Comparison of ENCODE assay signal across 22 cellular contexts in the genomic region with DNA sequence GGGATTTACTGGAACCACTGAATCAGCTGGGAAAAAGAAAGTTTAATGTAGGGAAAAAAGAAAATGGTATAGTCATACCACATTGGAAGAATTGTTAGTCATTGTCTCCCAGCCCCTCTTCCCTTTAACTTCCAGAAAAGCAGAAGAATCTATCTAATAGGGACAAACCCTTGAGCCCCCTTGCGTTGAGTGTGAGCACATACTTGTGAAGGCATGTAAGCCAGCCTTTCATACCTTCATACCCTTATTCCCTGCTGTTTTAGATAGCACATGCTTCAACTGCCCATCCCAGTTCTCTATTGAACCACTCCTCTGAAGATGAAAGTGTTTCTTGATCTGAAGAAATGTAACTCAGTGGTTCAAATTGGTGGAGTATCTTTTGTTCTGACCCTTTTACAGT. TPM values are rescaled to one million over a fixed set of nuclear protein-coding genes. Genes with fewer than 3 reads are reported as not detected.
DNase-seq lines count a peak whose midpoint lies in the region; ATAC-seq, FAIRE-seq and TF ChIP-seq lines count a peak whose summit lies in the region.
"Had no signal": no experiment of that assay in that cellular context is flagged by ENCODE, and none has a peak within 500 bp of the region (broad histone marks: within the 10 kb centered on the region; RNA-seq: fewer than 3 reads in every experiment).

No MANE protein-coding gene starts in this region.

- peak overlapping the region; percentile 75 for H3K4me2 ChIP-seq in HepG2 (ENCODE audit: low read depth, low read length)
- no peak overlapping the region for H3K4me2 ChIP-seq in Karpas-422 (ENCODE audit: low read depth, low read length, poor library complexity, severe bottlenecking)

- H3K4me3 Mint-ChIP-seq in stimulated activated naive CD8-positive, alpha-beta T cell treated with anti-CD3 and anti-CD28 coated beads, Interleukin-15, amount 100 ng/mL, for 72 hours, result no peak overlapping the region
- H3K4me3 Mint-ChIP-seq: activated CD8-positive, alpha-beta T cell treated with anti-CD3 and anti-CD28 coated beads, Interleukin-2, amount 10 ng/mL, durations not matched to agents 7 days and 5 days; activated T-helper 17 cell treated with anti-CD3 and anti-CD28 coated beads, Interleukin-2, amount 50 U/mL, for 72 hours; CD8-positive, alpha-beta memory T cell had no signal

- intact Hi-C loops in HepG2 (cut with micrococcal nuclease; ENCODE audit: unreplicated experiment), result loop anchor here (1.0 kb wide), 1 partner anchor 12 kb away; no protein-coding TSS in a partner anchor
- intact Hi-C loops in right lobe of liver (cut with DNase I), result no loop called here

- H3K4me1 Mint-ChIP-seq in stimulated activated naive CD8-positive, alpha-beta T cell treated with anti-CD3 and anti-CD28 coated beads, Interleukin-15, amount 100 ng/mL, for 72 hours, result no peaks in the 10 kb centered on the region
- H3K4me1 Mint-ChIP-seq: activated T-helper 17 cell treated with anti-CD3 and anti-CD28 coated beads, Interleukin-2, amount 50 U/mL, for 72 hours; CD8-positive, alpha-beta memory T cell had no signal

- H3K9me2 ChIP-seq in Karpas-422 (replicated peaks; ENCODE audit: insufficient read depth, low read length), result no peaks in the 10 kb centered on the region

- no peak for FAIRE-seq in HepG2 (lab: Jason Lieb, UNC)

- no peak overlapping the region for H3K27ac Mint-ChIP-seq in stimulated activated naive CD8-positive, alpha-beta T cell treated with anti-CD3 and anti-CD28 coated beads, Interleukin-15, amount 100 ng/mL, for 72 hours
- H3K27ac Mint-ChIP-seq: activated CD8-positive, alpha-beta T cell treated with anti-CD3 and anti-CD28 coated beads, Interleukin-2, amount 10 ng/mL, durations not matched to agents 7 days and 5 days; activated T-helper 17 cell treated with anti-CD3 and anti-CD28 coated beads, Interleukin-2, amount 50 U/mL, for 72 hours; CD8-positive, alpha-beta memory T cell had no signal

- H3K9me3 Mint-ChIP-seq in stimulated activated naive CD8-positive, alpha-beta T cell treated with anti-CD3 and anti-CD28 coated beads, Interleukin-15, amount 100 ng/mL, for 72 hours, result peaks cover 0 to 9% of the 10 kb centered on the region in 2 donors
- H3K9me3 Mint-ChIP-seq: activated T-helper 17 cell treated with anti-CD3 and anti-CD28 coated beads, Interleukin-2, amount 50 U/mL, for 72 hours had no signal

- H3K4me3 ChIP-seq in HepG2 (replicated peaks in 1 of 3; ENCODE audit: insufficient read depth in 1 of 3, low read depth in 2 of 3, low read length in 3 of 3) (peak overlapping the region in 1 of 3 experiments; percentile 1; a peak in 1 of 6 replicates), right lobe of liver (no peak overlapping the region), fibroblast of the aortic adventitia (ENCODE audit: low read depth, low read length) (no peak overlapping the region), Karpas-422 (ENCODE audit: low read length) (no peak overlapping the region)
- H3K4me3 ChIP-seq: gastrocnemius medialis, MG63, ovary, Peyer's patch, skin epidermis, tibial artery had no signal

- ATAC-seq in HepG2 (peak; percentile 63), right lobe of liver (no peak), HG03025 (IDR thresholded peaks at IDR 0.05; ENCODE audit: low FRiP score, unreplicated experiment) (no peak), GM18511 (IDR thresholded peaks at IDR 0.05; ENCODE audit: unreplicated experiment) (no peak)
- ATAC-seq in stimulated activated naive CD8-positive, alpha-beta T cell treated with anti-CD3 and anti-CD28 coated beads, Interleukin-15, amount 100 ng/mL, for 72 hours, result no peak
- ATAC-seq: activated CD8-positive, alpha-beta T cell treated with anti-CD3 and anti-CD28 coated beads, Interleukin-2, amount 10 ng/mL, durations not matched to agents 7 days and 5 days; activated T-helper 17 cell treated with anti-CD3 and anti-CD28 coated beads, Interleukin-2, amount 50 U/mL, for 72 hours; gastrocnemius medialis; left ventricle myocardium superior had no signal

- TSS peak; percentile 48 for BruUV-seq in HepG2 (replicated peaks; lab: Mats Ljungman, UMichigan)

- CTCF ChIA-PET in HepG2 (lab: Yijun Ruan, JAX; ENCODE audit: low intra/inter-chr PET ratio, low total read pairs), result interaction anchor here (2.1 kb wide), 1 partner anchor 13 kb away, joined by 7 read pairs; no protein-coding TSS in a partner anchor

- no peak for TF ChIP-seq RAD21 in HepG2 (CRISPR knock-in tag; IDR thresholded peaks at IDR 0.05)

- H3K4me1 ChIP-seq in HepG2 (ENCODE audit: insufficient read depth, low read length) (peaks cover 44% of the 10 kb centered on the region), right lobe of liver (peaks cover 0 to 20% (median 0%) of the 10 kb centered on the region in 4 donors), Karpas-422 (ENCODE audit: low read length) (no peaks in the 10 kb centered on the region)
- H3K4me1 ChIP-seq: gastrocnemius medialis, tibial artery had no signal

- H3K36me3 ChIP-seq in HepG2 (replicated peaks in 1 of 2; ENCODE audit: control insufficient read depth in 1 of 2, insufficient read depth in 2 of 2, low read length in 2 of 2), result no peaks in the 10 kb centered on the region
- no peaks in the 10 kb centered on the region for H3K36me3 ChIP-seq in right lobe of liver
- H3K36me3 ChIP-seq in Karpas-422 (ENCODE audit: insufficient read depth, low read length), result no peaks in the 10 kb centered on the region
- H3K36me3 ChIP-seq: gastrocnemius medialis, MG63, ovary, Peyer's patch, tibial artery had no signal

- in situ Hi-C loops in HepG2 (cut with HindIII; ENCODE audit: extremely low pct_ligation_motif_present, low pct_unique_long_range_greater_than_20kb) (no loop called here), SK-MEL-5 (cut with HindIII; ENCODE audit: low pct_unique_long_range_greater_than_20kb, low sequenced_read_pairs) (no loop called here)

- H3K9ac ChIP-seq in HepG2 (ENCODE audit: insufficient read depth, low read depth, low read length) (no peak overlapping the region), Karpas-422 (ENCODE audit: low read length) (no peak overlapping the region)

- DNase-seq in HepG2 (ENCODE audit: low spot score) (no peak), right lobe of liver (no peak), SK-MEL-5 (ENCODE audit: low read depth, low spot score) (peak; percentile 49), fibroblast of the aortic adventitia (ENCODE audit: low read depth) (no peak), Karpas-422 (no peak)
- DNase-seq in stimulated activated naive CD8-positive, alpha-beta T cell treated with anti-CD3 and anti-CD28 coated beads, Interleukin-15, amount 100 ng/mL, for 72 hours, result no peak
- DNase-seq: activated CD8-positive, alpha-beta T cell treated with anti-CD3 and anti-CD28 coated beads, Interleukin-2, amount 10 ng/mL, durations not matched to agents 7 days and 5 days; CD8-positive, alpha-beta memory T cell; gastrocnemius medialis; MG63; NCI-H1694 treated with DMSO at 0.1 percent for 48 hours; NCI-H446; ovary; Peyer's patch had no signal

- H4K20me1 ChIP-seq in HepG2 (ENCODE audit: insufficient read depth, low read length) (no peaks in the 10 kb centered on the region), Karpas-422 (ENCODE audit: insufficient read depth, low read depth, low read length) (no peaks in the 10 kb centered on the region)

- 9% methylated on average over 1 of the region's 1 CpG for WGBS in HepG2 (ENCODE audit: low lambda C conversion rate)
- 88% methylated on average over 1 of the region's 1 CpG for WGBS in right lobe of liver (ENCODE audit: insufficient coverage, low coverage, low lambda C conversion rate, missing lambda C conversion rate)

- H3K27ac ChIP-seq in HepG2 (ENCODE audit: extremely low read length, insufficient read depth, low read length) (peak overlapping the region; percentile 76), right lobe of liver (no peak overlapping the region), Karpas-422 (ENCODE audit: low read length) (no peak overlapping the region)
- H3K27ac ChIP-seq: gastrocnemius medialis, ovary, skin epidermis, tibial artery, VCaP had no signal

- no peaks in the 10 kb centered on the region for H3K79me2 ChIP-seq in HepG2 (ENCODE audit: insufficient read depth, low read length)
- H3K79me2 ChIP-seq in Karpas-422 (ENCODE audit: low read length), result no peaks in the 10 kb centered on the region

- no peaks in the 10 kb centered on the region for H3K9me3 ChIP-seq in HepG2 (ENCODE audit: low read length)
- H3K9me3 ChIP-seq in right lobe of liver, result no peaks in the 10 kb centered on the region
- H3K9me3 ChIP-seq in Karpas-422 (ENCODE audit: low read length), result no peaks in the 10 kb centered on the region
- H3K9me3 ChIP-seq: gastrocnemius medialis, MG63, ovary, Peyer's patch had no signal

- H3K27me3 Mint-ChIP-seq in stimulated activated naive CD8-positive, alpha-beta T cell treated with anti-CD3 and anti-CD28 coated beads, Interleukin-15, amount 100 ng/mL, for 72 hours, result no peaks in the 10 kb centered on the region
- H3K27me3 Mint-ChIP-seq: activated T-helper 17 cell treated with anti-CD3 and anti-CD28 coated beads, Interleukin-2, amount 50 U/mL, for 72 hours had no signal

- POLR2A ChIA-PET in HepG2 (lab: Yijun Ruan, JAX), result interaction anchor here (1.2 to 2.4 kb wide), 7 partner anchors 9 to 52 kb away, joined by 3 to 15 read pairs (median 7); no protein-coding TSS in a partner anchor

- H3K27me3 ChIP-seq in HepG2 (ENCODE audit: control insufficient read depth in 1 of 2, insufficient read depth in 2 of 2, low read length in 2 of 2), result no peaks in the 10 kb centered on the region
- no peaks in the 10 kb centered on the region for H3K27me3 ChIP-seq in right lobe of liver
- no peaks in the 10 kb centered on the region for H3K27me3 ChIP-seq in Karpas-422 (ENCODE audit: low read length)
- H3K27me3 ChIP-seq: gastrocnemius medialis, MG63, ovary, Peyer's patch, tibial artery had no signal

- H2AFZ ChIP-seq in HepG2 (ENCODE audit: low read length) (no peak overlapping the region), Karpas-422 (ENCODE audit: low read length) (no peak overlapping the region)

- TF ChIP-seq POLR2A in HepG2 (IDR thresholded peaks at IDR 0.05; ENCODE audit: insufficient read depth in 1 of 2, low read depth in 2 of 2, low read length in 2 of 2), result no peak
- TF ChIP-seq POLR2A in right lobe of liver (IDR thresholded peaks at IDR 0.05), result no peak

- peak; percentile 42 for TF ChIP-seq CTCF in HepG2 (CRISPR knock-in tag; IDR thresholded peaks at IDR 0.05)
- TF ChIP-seq CTCF in right lobe of liver (IDR thresholded peaks at IDR 0.05), result no peak
- peak; percentile 26 for TF ChIP-seq CTCF in fibroblast of the aortic adventitia (IDR thresholded peaks at IDR 0.05; ENCODE audit: insufficient read depth, low read length)

- no peak for TF ChIP-seq EP300 in HepG2 (IDR thresholded peaks at IDR 0.05; ENCODE audit: low read depth in 2 of 2, low read length in 2 of 2)
- no peak for TF ChIP-seq EP300 in HepG2 (CRISPR knock-in tag; IDR thresholded peaks at IDR 0.05; ENCODE audit: borderline replicate concordance)

RNA-seq across cellular contexts. Expression of a gene that starts 6.6 kb away (rescaled TPM):
- total RNA-seq in HepG2 (2016; rRNA removed; fragmentation: Illumina TruSeq; extraction: Trizol), result 0.46 and 0.86 TPM in 2 replicates
- total RNA-seq in HepG2 (2016; cell fraction: cytosol; rRNA removed; fragmentation: Illumina TruSeq; extraction: Trizol; ENCODE audit: low read depth), result 0.51 and 0.71 TPM in 2 replicates
- total RNA-seq in HepG2 (2016; cell fraction: insoluble cytoplasmic fraction; rRNA removed; fragmentation: Illumina TruSeq; extraction: Trizol), result 0.13 and 1.3 TPM in 2 replicates
- 0.24 and 0.59 TPM in 2 replicates for total RNA-seq in HepG2 (2016; cell fraction: membrane; rRNA removed; fragmentation: Illumina TruSeq; extraction: Trizol)
- total RNA-seq in HepG2 (2016; cell fraction: nucleus; rRNA removed; fragmentation: Illumina TruSeq; extraction: Trizol), result 1.1 and 2.0 TPM in 2 replicates
- 0.50 and 0.53 TPM in 2 replicates for polyA plus RNA-seq in HepG2 (2011; rRNA removed)
- polyA plus RNA-seq in HepG2 (2011; cell fraction: cytosol; rRNA removed), result 0.09 and 0.11 TPM in 2 replicates
- 2.1 and 2.9 TPM in 2 replicates for polyA plus RNA-seq in HepG2 (2011; cell fraction: nucleus; rRNA removed)
- polyA plus RNA-seq in HepG2 (2012), result 0.63 and 1.1 TPM in 2 replicates
- 0.17 and 0.23 TPM in 2 replicates for polyA plus RNA-seq in HepG2 (2016; cell fraction: cytosol; fragmentation: Illumina TruSeq; extraction: Trizol; ENCODE audit: low read depth)
- 0.19 and 0.55 TPM in 2 replicates for polyA plus RNA-seq in HepG2 (2016; cell fraction: insoluble cytoplasmic fraction; fragmentation: Illumina TruSeq; extraction: Trizol; ENCODE audit: low read depth)
- polyA plus RNA-seq in HepG2 (2016; cell fraction: membrane; fragmentation: Illumina TruSeq; extraction: Trizol; ENCODE audit: low read depth), result 0.40 and 0.50 TPM in 2 replicates
- 2.4 and 2.9 TPM in 2 replicates for polyA plus RNA-seq in HepG2 (2016; cell fraction: nucleus; fragmentation: Illumina TruSeq; extraction: Trizol; ENCODE audit: insufficient read depth, low read depth)
- 0.76 TPM in 1 of 2 replicates, not detected in the other for polyA minus RNA-seq in HepG2 (2011; rRNA and poly(A)+ RNA removed; ENCODE audit: low replicate concordance)
- not detected in 2 replicates for polyA minus RNA-seq in HepG2 (2011; cell fraction: cytosol; rRNA and poly(A)+ RNA removed)
- 2.3 and 3.2 TPM in 2 replicates for polyA minus RNA-seq in HepG2 (2011; cell fraction: nucleus; rRNA and poly(A)+ RNA removed)
- total RNA-seq in right lobe of liver, result 1 to 10 TPM in 4 of 6 experiments, not detected in 2; 2.1 to 5.1 (median 2.9) TPM
- total RNA-seq in SK-MEL-5 (2014; rRNA removed; shearing (Covaris generic)), result 0.03 and 0.13 TPM in 2 replicates
- not detected in 2 replicates for polyA plus RNA-seq in SK-MEL-5 (2015; cell fraction: cytosol; rRNA removed)
- polyA plus RNA-seq in SK-MEL-5 (2015; cell fraction: nucleus; rRNA removed), result not detected in 2 replicates
- total RNA-seq in fibroblast of the aortic adventitia (ENCODE audit: low replicate concordance), result not detected in 2 replicates
- total RNA-seq in Karpas-422 (2014; rRNA removed; shearing (Covaris generic); ENCODE audit: low replicate concordance), result not detected in 2 replicates
- total RNA-seq: activated CD8-positive, alpha-beta T cell treated with anti-CD3 and anti-CD28 coated beads, Interleukin-2, amount 10 ng/mL, durations not matched to agents 7 days and 5 days; activated T-helper 17 cell treated with anti-CD3 and anti-CD28 coated beads, Interleukin-2, amount 50 U/mL, for 72 hours; CD8-positive, alpha-beta memory T cell; Daoy; gastrocnemius medialis; left ventricle myocardium superior had no signal
- polyA plus RNA-seq: CD8-positive, alpha-beta memory T cell had no signal

Comparison
In these comparisons a context has a peak if more than half of its experiments do, and no peak if none do; other contexts are left out.
1. CTCF ChIP-seq: peak in HepG2 (single experiment) and fibroblast of the aortic adventitia (single experiment); none in right lobe of liver (0 of 4).